Comparison of ENCODE assay signal across 22 cellular contexts in genomic region chr6:88565409-88565811, GRCh38.
DNase-seq lines count a peak whose midpoint lies in the region; ATAC-seq and TF ChIP-seq lines count a peak whose summit lies in the region.
"Had no signal": no experiment of that assay in that cellular context is flagged by ENCODE, and none has a peak within 500 bp of the region (broad histone marks: within the 10 kb centered on the region; RNA-seq: fewer than 3 reads in every experiment).

No MANE protein-coding gene starts in this region.

- no peaks in the 10 kb centered on the region for H4K20me1 ChIP-seq in mammary epithelial cell (ENCODE audit: insufficient read depth, low read length)

- CTCF ChIA-PET in mammary epithelial cell (lab: Charles Lee; ENCODE audit: low non-redundant PET): no interaction called here
- CTCF ChIA-PET in WTC11 (lab: Charles Lee): interaction anchor here (0.8 kb wide), 1 partner anchor 34 kb away, joined by 3 read pairs; no protein-coding TSS in a partner anchor

- no peak overlapping the region for H3K23ac ChIP-seq in mesendoderm (ENCODE audit: low read length)

- H3K4me3 ChIP-seq in mammary epithelial cell (replicated peaks in 1 of 3; ENCODE audit: insufficient read depth in 1 of 3, low read depth in 2 of 3, low read length in 3 of 3): no peak overlapping the region
- H3K4me3 ChIP-seq in breast epithelium: no peak overlapping the region
- no peak overlapping the region for H3K4me3 ChIP-seq in mesendoderm (ENCODE audit: low read length)
- no peak overlapping the region for H3K4me3 ChIP-seq in tibial nerve
- H3K4me3 ChIP-seq: MG63 had no signal

- in situ Hi-C loops in mammary epithelial cell (cut with MboI; ENCODE audit: low sequenced_read_pairs in 2 of 2): no loop called here

- H3K27me3 Mint-ChIP-seq in WTC11 (ENCODE audit: low read depth): no peaks in the 10 kb centered on the region; the same call in 1 of the 2 replicates

- H3K18ac ChIP-seq in mesendoderm (ENCODE audit: low read length): no peak overlapping the region

- no peak for TF ChIP-seq EP300 in tibial nerve (IDR thresholded peaks at IDR 0.05)

- no peak overlapping the region for H3K27ac Mint-ChIP-seq in WTC11
- H3K27ac Mint-ChIP-seq: CD14-positive monocyte; CD8-positive, alpha-beta memory T cell had no signal

- no TSS peak for BruUV-seq in mammary epithelial cell (replicated peaks; lab: Mats Ljungman, UMichigan)

- DNase-seq in mammary epithelial cell: peak; percentile 5
- no peak for DNase-seq in breast epithelium (ENCODE audit: low spot score in 2 of 2)
- DNase-seq in WTC11 (ENCODE audit: low spot score): no peak
- DNase-seq in mesendoderm: peak; percentile 50
- no peak for DNase-seq in RPMI8226
- no peak for DNase-seq in tibial nerve (ENCODE audit: low spot score in 2 of 2)
- DNase-seq: 8988T; ACHN; BE2C; CD8-positive, alpha-beta memory T cell; DMS153; DND-41; IMR-90; KG1; MG63; NCI-H2029; NCI-H446; NCI-H524 treated with DMSO at 0.1 percent for 48 hours; SHP77 treated with DMSO at 0.1 percent for 48 hours; SK-N-SH had no signal

- no peak overlapping the region for H3K4me3 Mint-ChIP-seq in WTC11
- H3K4me3 Mint-ChIP-seq: CD14-positive monocyte; CD8-positive, alpha-beta memory T cell had no signal

- H3K27me3 ChIP-seq in mammary epithelial cell (ENCODE audit: insufficient read depth, low read length) (no peaks in the 10 kb centered on the region), breast epithelium (no peaks in the 10 kb centered on the region), mesendoderm (ENCODE audit: insufficient read depth, low read length, poor library complexity) (no peaks in the 10 kb centered on the region), tibial nerve (no peaks in the 10 kb centered on the region)
- H3K27me3 ChIP-seq: BE2C, MG63 had no signal

- no peak for TF ChIP-seq CTCF in mammary epithelial cell (conservative IDR thresholded peaks at IDR 0.05 in 1 of 2, IDR thresholded peaks at IDR 0.05 in 1 of 2; ENCODE audit: extremely low read depth in 1 of 2, insufficient read depth in 1 of 2, low read depth in 1 of 2, low read length in 2 of 2)
- no peak for TF ChIP-seq CTCF in breast epithelium (IDR thresholded peaks at IDR 0.05)
- TF ChIP-seq CTCF in WTC11 (IDR thresholded peaks at IDR 0.05): no peak
- TF ChIP-seq CTCF in tibial nerve (IDR thresholded peaks at IDR 0.05): no peak

- H3K9me3 ChIP-seq in mammary epithelial cell (replicated peaks; ENCODE audit: insufficient read depth, low read length): no peaks in the 10 kb centered on the region
- H3K9me3 ChIP-seq in breast epithelium: peaks cover 7 to 9% of the 10 kb centered on the region in 2 donors
- H3K9me3 ChIP-seq in tibial nerve: peaks cover 0 to 9% (median 0%) of the 10 kb centered on the region in 4 donors
- H3K9me3 ChIP-seq: BE2C, MG63, SK-N-SH had no signal

- H3K56ac ChIP-seq in mesendoderm (ENCODE audit: low read length): no peak overlapping the region

- no peak for TF ChIP-seq POLR2A in breast epithelium (IDR thresholded peaks at IDR 0.05)
- no peak for TF ChIP-seq POLR2A in tibial nerve (IDR thresholded peaks at IDR 0.05)

- no peak overlapping the region for H2AFZ ChIP-seq in mammary epithelial cell (ENCODE audit: low read depth, low read length)

- H3K4me1 Mint-ChIP-seq in WTC11: peaks cover 20% of the 10 kb centered on the region
- H3K4me1 Mint-ChIP-seq: CD14-positive monocyte; CD8-positive, alpha-beta memory T cell had no signal

- H3K4me1 ChIP-seq in mammary epithelial cell (ENCODE audit: insufficient read depth, low read length) (no peaks in the 10 kb centered on the region), breast epithelium (no peaks in the 10 kb centered on the region), mesendoderm (ENCODE audit: control insufficient read depth, low read depth, low read length) (no peaks in the 10 kb centered on the region), tibial nerve (peaks cover 0 to 10% (median 0%) of the 10 kb centered on the region in 4 donors)
- H3K4me1 ChIP-seq: BE2C had no signal

- ATAC-seq in WTC11 (peak; percentile 35; the same call in 1 of the 2 replicates), GM21528 (IDR thresholded peaks at IDR 0.05; ENCODE audit: low FRiP score, unreplicated experiment) (no peak)

- no peak overlapping the region for H2BK15ac ChIP-seq in mesendoderm (replicated peaks; ENCODE audit: low read depth)

- dilution Hi-C loops in mammary epithelial cell (cut with HindIII; ENCODE audit: low sequenced_read_pairs): no loop called here

- peaks cover 16% of the 10 kb centered on the region for H3K9me3 Mint-ChIP-seq in WTC11

- H2AK5ac ChIP-seq in mesendoderm (ENCODE audit: low read length): no peak overlapping the region

- H4K5ac ChIP-seq in mesendoderm (ENCODE audit: low read length): no peak overlapping the region

- peaks cover 10% of the 10 kb centered on the region for H3K36me3 Mint-ChIP-seq in WTC11
- H3K36me3 Mint-ChIP-seq: CD14-positive monocyte had no signal

- no peak overlapping the region for H3K9ac ChIP-seq in mammary epithelial cell (ENCODE audit: insufficient read depth, low read length)
- H3K9ac ChIP-seq in mesendoderm (ENCODE audit: low read length): no peak overlapping the region
- H3K9ac ChIP-seq: SK-N-SH had no signal

- H3K4me2 ChIP-seq in mammary epithelial cell (ENCODE audit: insufficient read depth, low read depth, low read length) (no peak overlapping the region), mesendoderm (ENCODE audit: low read length) (no peak overlapping the region)
- H3K4me2 ChIP-seq: SK-N-SH had no signal

- POLR2A ChIA-PET in WTC11 (lab: Charles Lee): no interaction called here

- H3K27ac ChIP-seq in mammary epithelial cell (ENCODE audit: insufficient read depth, low read depth, low read length) (no peak overlapping the region), breast epithelium (no peak overlapping the region), mesendoderm (ENCODE audit: low read depth, low read length) (no peak overlapping the region), tibial nerve (no peak overlapping the region)

- intact Hi-C loops in mammary epithelial cell (cut with micrococcal nuclease) (no loop called here), breast epithelium (cut with DNase I; ENCODE audit: low total_unique reads) (no loop called here)

- no peak overlapping the region for H3K4ac ChIP-seq in mesendoderm (ENCODE audit: low read depth, low read length)

- 45% methylated on average over 7 of the region's 7 CpGs for WGBS in mammary epithelial cell (ENCODE audit: low coverage, missing lambda C conversion rate)
- no CpG with 5 or more reads among the region's 7 CpGs for WGBS in mesendoderm (ENCODE audit: extremely low coverage, insufficient coverage, low lambda C conversion rate)
- 69 to 72% methylated on average over 7 of the region's 7 CpGs for WGBS in tibial nerve, 2 donors

- H2BK5ac ChIP-seq in mesendoderm (ENCODE audit: low read length): no peak overlapping the region

- no peak overlapping the region for H4K8ac ChIP-seq in mesendoderm (ENCODE audit: low read depth, low read length)

- no peaks in the 10 kb centered on the region for H3K79me2 ChIP-seq in mammary epithelial cell (ENCODE audit: insufficient read depth, low read length)
- no peaks in the 10 kb centered on the region for H3K79me2 ChIP-seq in mesendoderm (ENCODE audit: control insufficient read depth, insufficient read depth, low read length)

- H3K79me1 ChIP-seq in mesendoderm (ENCODE audit: low read length): no peaks in the 10 kb centered on the region

- H2BK120ac ChIP-seq in mesendoderm (ENCODE audit: low read depth, low read length): no peak overlapping the region

- no peaks in the 10 kb centered on the region for H3K36me3 ChIP-seq in mammary epithelial cell (ENCODE audit: insufficient read depth, low read length)
- H3K36me3 ChIP-seq in breast epithelium: no peaks in the 10 kb centered on the region
- no peaks in the 10 kb centered on the region for H3K36me3 ChIP-seq in mesendoderm (ENCODE audit: control insufficient read depth, insufficient read depth, low read length)
- H3K36me3 ChIP-seq in tibial nerve: no peaks in the 10 kb centered on the region
- H3K36me3 ChIP-seq: BE2C, MG63 had no signal

TF ChIP-seq in WTC11, 78 proteins besides CTCF, POLR2A, EP300 and RAD21:
- TF ChIP-seq CBFB (CRISPR knock-in tag; IDR thresholded peaks at IDR 0.05; ENCODE audit: low read depth) (no peak), E2F5 (CRISPR knock-in tag; IDR thresholded peaks at IDR 0.05) (no peak)

Comparison
In these comparisons a context has a peak if more than half of its experiments do, and no peak if none do; other contexts are left out.
1. DNase-seq: peak in mammary epithelial cell (single experiment) and mesendoderm (single experiment); none in breast epithelium (0 of 2), WTC11 (single experiment), RPMI8226 (single experiment) and tibial nerve (0 of 2).